8 cellular contexts compared by ENCODE assay signal in the genomic region with DNA sequence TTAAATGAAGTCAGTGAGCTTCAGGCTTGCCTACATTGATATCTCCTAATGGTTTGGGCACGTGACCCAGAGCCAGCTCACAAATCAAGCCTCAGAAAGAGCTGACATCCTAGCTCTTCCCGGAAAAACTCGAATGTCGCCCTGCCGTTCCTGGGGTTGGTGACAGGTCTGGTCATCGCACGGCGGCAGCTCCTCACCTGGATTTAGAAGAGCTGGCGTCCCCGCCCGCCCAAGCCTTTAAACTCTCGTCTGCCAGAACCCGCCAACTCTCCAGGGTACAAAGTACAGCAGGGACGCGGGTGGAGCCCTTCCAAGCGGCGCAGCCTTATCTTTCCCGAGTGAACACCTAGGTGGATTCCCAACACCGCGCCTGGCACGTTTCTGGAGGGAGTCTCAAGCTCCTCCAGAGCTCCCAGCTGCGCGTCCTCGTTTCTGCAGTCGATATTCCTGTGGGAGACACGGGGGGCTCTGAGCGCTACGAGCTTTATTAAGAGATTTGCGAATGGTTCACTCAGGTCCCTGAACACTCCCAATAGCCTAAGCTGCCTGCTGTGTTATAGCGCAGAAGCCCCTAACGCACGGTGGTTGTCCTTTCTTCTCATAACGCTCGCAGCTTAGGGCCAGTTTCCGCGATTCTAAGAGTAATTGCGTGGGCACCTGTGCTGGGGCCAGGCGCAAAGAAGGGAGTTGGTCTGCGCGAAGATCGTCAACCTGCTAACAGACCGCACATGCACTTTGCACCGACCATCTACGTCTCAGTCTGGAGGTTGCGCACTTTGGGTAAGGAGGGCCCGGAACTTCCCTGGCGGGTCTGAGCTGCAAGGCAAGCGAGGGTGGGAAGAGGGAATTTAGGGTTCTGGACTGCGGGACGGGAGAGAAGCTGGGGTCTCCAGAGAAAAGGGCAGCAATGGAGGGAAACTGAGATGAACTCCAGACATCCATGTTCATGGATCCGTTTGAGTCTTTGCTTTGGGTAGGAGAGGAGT. TPM values are rescaled to one million over a fixed set of nuclear protein-coding genes. Genes with fewer than 3 reads are reported as not detected.
A peak's percentile ranks its signal among the peaks of the same experiment; 100 is the strongest.
DNase-seq lines count a peak whose midpoint lies in the region; ATAC-seq, FAIRE-seq and TF ChIP-seq lines count a peak whose summit lies in the region.

A gene with protein sequence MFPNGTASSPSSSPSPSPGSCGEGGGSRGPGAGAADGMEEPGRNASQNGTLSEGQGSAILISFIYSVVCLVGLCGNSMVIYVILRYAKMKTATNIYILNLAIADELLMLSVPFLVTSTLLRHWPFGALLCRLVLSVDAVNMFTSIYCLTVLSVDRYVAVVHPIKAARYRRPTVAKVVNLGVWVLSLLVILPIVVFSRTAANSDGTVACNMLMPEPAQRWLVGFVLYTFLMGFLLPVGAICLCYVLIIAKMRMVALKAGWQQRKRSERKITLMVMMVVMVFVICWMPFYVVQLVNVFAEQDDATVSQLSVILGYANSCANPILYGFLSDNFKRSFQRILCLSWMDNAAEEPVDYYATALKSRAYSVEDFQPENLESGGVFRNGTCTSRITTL (plus strand): TSS at position 75 of the 986 bp plus-strand sequence. CDS start 1,486 bp downstream, outside the sequence.

- CTCF ChIA-PET in A673 (lab: Charles Lee), result interaction anchor here (0.5 to 1.0 kb wide), 3 partner anchors 11 to 319 kb away, joined by 5 to 7 read pairs (median 6); no protein-coding TSS in a partner anchor

- FAIRE-seq in GM12892 (lab: Jason Lieb, UNC), result no peak

- DNase-seq in A673 (ENCODE audit: low spot score) (peak; percentile 35), HT-29 (ENCODE audit: low spot score) (peak; percentile 64), mucosa of gallbladder (ENCODE audit: low spot score) (peak; percentile 85), GM12892 (ENCODE audit: insufficient read length) (no peak), GF-D8 (lab: John Stamatoyannopoulos, UW) (no peak), foreskin keratinocyte (no peak)
- DNase-seq in effector memory CD4-positive, alpha-beta T cell, result no peak

- peaks cover 4% of the 10 kb centered on the region for H3K4me1 ChIP-seq in A673 (ENCODE audit: insufficient read depth, low read length, poor library complexity, severe bottlenecking)
- peaks cover 6% of the 10 kb centered on the region for H3K4me1 ChIP-seq in effector memory CD4-positive, alpha-beta T cell (ENCODE audit: control insufficient read depth, insufficient read depth, low read length, poor library complexity, severe bottlenecking)
- H3K4me1 ChIP-seq in foreskin keratinocyte, result no peaks in the 10 kb centered on the region

- intact Hi-C loops in A673 (cut with micrococcal nuclease; ENCODE audit: unreplicated experiment), result loop anchor here (5.0 kb wide), 2 partner anchors 306 to 399 kb away; no protein-coding TSS in a partner anchor

- H3K4me3 ChIP-seq in A673 (ENCODE audit: low read depth, low read length, poor library complexity, severe bottlenecking), result peak within 1 kb of the TSS; percentile 55
- H3K4me3 ChIP-seq in effector memory CD4-positive, alpha-beta T cell (ENCODE audit: insufficient read depth, low read depth, low read length, poor library complexity, severe bottlenecking), result peak within 1 kb of the TSS; percentile 29

- ATAC-seq in HG03196 (IDR thresholded peaks at IDR 0.05; ENCODE audit: unreplicated experiment), result no peak
- no peak for ATAC-seq in foreskin keratinocyte

- BruUV-seq in A673 (replicated peaks; lab: Mats Ljungman, UMichigan), result no TSS peak

- H3K36me3 ChIP-seq in A673 (ENCODE audit: insufficient read depth, low read length, poor library complexity, severe bottlenecking), result no peaks in the 10 kb centered on the region
- no peaks in the 10 kb centered on the region for H3K36me3 ChIP-seq in effector memory CD4-positive, alpha-beta T cell (ENCODE audit: control insufficient read depth, insufficient read depth, low read length)

- H3K9me3 ChIP-seq in A673 (ENCODE audit: low read depth, low read length, poor library complexity, severe bottlenecking), result peaks cover 7% of the 10 kb centered on the region
- H3K9me3 ChIP-seq in effector memory CD4-positive, alpha-beta T cell (ENCODE audit: control insufficient read depth, low read length), result no peaks in the 10 kb centered on the region

- no peak within 1 kb of the TSS for H3K27ac ChIP-seq in A673 (ENCODE audit: low read depth, low read length, poor library complexity, severe bottlenecking)
- no peak within 1 kb of the TSS for H3K27ac ChIP-seq in effector memory CD4-positive, alpha-beta T cell (ENCODE audit: insufficient read depth, low read length, poor library complexity, severe bottlenecking)
- no peak within 1 kb of the TSS for H3K27ac ChIP-seq in foreskin keratinocyte

- POLR2A ChIA-PET in A673 (lab: Charles Lee; ENCODE audit: low non-redundant PET), result no interaction called here

- no peak for TF ChIP-seq CTCF in A673 (conservative IDR thresholded peaks at IDR 0.05; ENCODE audit: low read depth, low read length)
- no peak for TF ChIP-seq CTCF in foreskin keratinocyte (conservative IDR thresholded peaks at IDR 0.05)

- peaks cover 26% of the 10 kb centered on the region for H3K27me3 ChIP-seq in A673 (replicated peaks; ENCODE audit: insufficient read depth, low read depth, low read length, poor library complexity)
- H3K27me3 ChIP-seq in effector memory CD4-positive, alpha-beta T cell (replicated peaks; ENCODE audit: control insufficient read depth, insufficient read depth, low read length, poor library complexity, severe bottlenecking), result peaks cover 33% of the 10 kb centered on the region
- H3K27me3 ChIP-seq in foreskin keratinocyte, result peaks cover 71% of the 10 kb centered on the region

- no peak for TF ChIP-seq POLR2A in GM12892 (IDR thresholded peaks at IDR 0.05; ENCODE audit: low read depth, low read length)

RNA-seq across cellular contexts. Expression of the gene that starts here (rescaled TPM):
- total RNA-seq in A673 (2021), result 3.7 and 3.8 TPM in 2 replicates
- total RNA-seq in HT-29 (2014; rRNA removed; shearing (Covaris generic)), result 0.56 and 0.89 TPM in 2 replicates
- total RNA-seq in mucosa of gallbladder, result 3.4 TPM
- polyA plus RNA-seq in GM12892 (2012; ENCODE audit: missing spikeins), result not detected
- not detected in 2 replicates for total RNA-seq in foreskin keratinocyte
- not detected in 2 replicates for polyA plus RNA-seq in foreskin keratinocyte

Comparison
In these comparisons a context has a peak if more than half of its experiments do, and no peak if none do; other contexts are left out.
1. Peak in DNase-seq in HT-29; RNA of the gene not detected or under 1 TPM.
2. DNase-seq: peak in A673 (single experiment) and mucosa of gallbladder (single experiment); none in effector memory CD4-positive, alpha-beta T cell (0 of 3), GM12892 (single experiment), GF-D8 (single experiment) and foreskin keratinocyte (0 of 2).